ENCODE assay signal across 1 cellular context in the genomic region with DNA sequence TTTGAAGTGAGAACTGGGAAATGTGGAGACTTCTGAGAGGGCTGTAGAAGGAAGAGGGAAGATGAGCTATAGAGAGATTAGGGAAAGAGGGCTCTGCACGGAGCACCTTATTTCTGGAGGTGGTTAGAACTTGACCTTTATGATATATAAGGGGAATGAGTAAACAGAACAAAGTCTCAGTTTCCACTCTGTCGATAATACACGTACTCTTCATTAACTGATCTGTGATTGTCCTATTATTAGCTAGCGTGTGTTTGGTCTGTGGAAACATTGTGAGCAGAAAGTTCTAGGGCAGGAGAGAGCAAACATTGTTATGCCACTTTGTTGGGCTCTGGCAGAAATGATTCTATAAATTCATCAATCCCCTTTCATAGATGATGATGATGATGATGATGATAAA.
TF ChIP-seq lines count a peak whose summit lies in the region.

No MANE protein-coding gene starts in this region.

TF ChIP-seq in GM12878, 131 proteins besides CTCF, POLR2A, EP300 and RAD21 (continued from another document):
- TF ChIP-seq, protein P1, sequence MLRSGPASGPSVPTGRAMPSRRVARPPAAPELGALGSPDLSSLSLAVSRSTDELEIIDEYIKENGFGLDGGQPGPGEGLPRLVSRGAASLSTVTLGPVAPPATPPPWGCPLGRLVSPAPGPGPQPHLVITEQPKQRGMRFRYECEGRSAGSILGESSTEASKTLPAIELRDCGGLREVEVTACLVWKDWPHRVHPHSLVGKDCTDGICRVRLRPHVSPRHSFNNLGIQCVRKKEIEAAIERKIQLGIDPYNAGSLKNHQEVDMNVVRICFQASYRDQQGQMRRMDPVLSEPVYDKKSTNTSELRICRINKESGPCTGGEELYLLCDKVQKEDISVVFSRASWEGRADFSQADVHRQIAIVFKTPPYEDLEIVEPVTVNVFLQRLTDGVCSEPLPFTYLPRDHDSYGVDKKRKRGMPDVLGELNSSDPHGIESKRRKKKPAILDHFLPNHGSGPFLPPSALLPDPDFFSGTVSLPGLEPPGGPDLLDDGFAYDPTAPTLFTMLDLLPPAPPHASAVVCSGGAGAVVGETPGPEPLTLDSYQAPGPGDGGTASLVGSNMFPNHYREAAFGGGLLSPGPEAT (IDR thresholded peaks at IDR 0.05; ENCODE audit: low read depth), result peak; percentile 36; the same call in 1 of the 2 replicates
- TF ChIP-seq, protein P2, sequence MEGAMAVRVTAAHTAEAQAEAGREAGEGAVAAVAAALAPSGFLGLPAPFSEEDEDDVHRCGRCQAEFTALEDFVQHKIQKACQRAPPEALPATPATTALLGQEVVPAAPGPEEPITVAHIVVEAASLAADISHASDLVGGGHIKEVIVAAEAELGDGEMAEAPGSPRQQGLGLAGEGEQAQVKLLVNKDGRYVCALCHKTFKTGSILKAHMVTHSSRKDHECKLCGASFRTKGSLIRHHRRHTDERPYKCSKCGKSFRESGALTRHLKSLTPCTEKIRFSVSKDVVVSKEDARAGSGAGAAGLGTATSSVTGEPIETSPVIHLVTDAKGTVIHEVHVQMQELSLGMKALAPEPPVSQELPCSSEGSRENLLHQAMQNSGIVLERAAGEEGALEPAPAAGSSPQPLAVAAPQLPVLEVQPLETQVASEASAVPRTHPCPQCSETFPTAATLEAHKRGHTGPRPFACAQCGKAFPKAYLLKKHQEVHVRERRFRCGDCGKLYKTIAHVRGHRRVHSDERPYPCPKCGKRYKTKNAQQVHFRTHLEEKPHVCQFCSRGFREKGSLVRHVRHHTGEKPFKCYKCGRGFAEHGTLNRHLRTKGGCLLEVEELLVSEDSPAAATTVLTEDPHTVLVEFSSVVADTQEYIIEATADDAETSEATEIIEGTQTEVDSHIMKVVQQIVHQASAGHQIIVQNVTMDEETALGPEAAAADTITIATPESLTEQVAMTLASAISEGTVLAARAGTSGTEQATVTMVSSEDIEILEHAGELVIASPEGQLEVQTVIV (IDR thresholded peaks at IDR 0.05; ENCODE audit: borderline replicate concordance, partially characterized antibody), result no peak
- no peak for TF ChIP-seq NR2C2 (IDR thresholded peaks at IDR 0.05; ENCODE audit: borderline replicate concordance, control insufficient read depth, insufficient read length, low read depth)
- TF ChIP-seq, protein P3, sequence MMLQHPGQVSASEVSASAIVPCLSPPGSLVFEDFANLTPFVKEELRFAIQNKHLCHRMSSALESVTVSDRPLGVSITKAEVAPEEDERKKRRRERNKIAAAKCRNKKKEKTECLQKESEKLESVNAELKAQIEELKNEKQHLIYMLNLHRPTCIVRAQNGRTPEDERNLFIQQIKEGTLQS (IDR thresholded peaks at IDR 0.05; ENCODE audit: borderline replicate concordance, extremely low read depth, low read depth, low read length), result no peak
- TF ChIP-seq ZNF24 (IDR thresholded peaks at IDR 0.05), result 0 out of 2 replicates have a peak, but pooled peaks have one; percentile 43
- no peak for TF ChIP-seq PAX5 (IDR thresholded peaks at IDR 0.05; ENCODE audit: borderline replicate concordance, low read depth, low read length)
- 0 out of 4 replicates have a peak, but pooled peaks of 1 of the 2 experiments have one; percentile 20 for TF ChIP-seq IKZF2 (IDR thresholded peaks at IDR 0.05)
- TF ChIP-seq CHD4 (IDR thresholded peaks at IDR 0.05), result no peak
- no peak for TF ChIP-seq TCF7 (IDR thresholded peaks at IDR 0.05; ENCODE audit: borderline replicate concordance)
- no peak for TF ChIP-seq ESRRA (IDR thresholded peaks at IDR 0.05; ENCODE audit: low read length)
- TF ChIP-seq, protein P4, sequence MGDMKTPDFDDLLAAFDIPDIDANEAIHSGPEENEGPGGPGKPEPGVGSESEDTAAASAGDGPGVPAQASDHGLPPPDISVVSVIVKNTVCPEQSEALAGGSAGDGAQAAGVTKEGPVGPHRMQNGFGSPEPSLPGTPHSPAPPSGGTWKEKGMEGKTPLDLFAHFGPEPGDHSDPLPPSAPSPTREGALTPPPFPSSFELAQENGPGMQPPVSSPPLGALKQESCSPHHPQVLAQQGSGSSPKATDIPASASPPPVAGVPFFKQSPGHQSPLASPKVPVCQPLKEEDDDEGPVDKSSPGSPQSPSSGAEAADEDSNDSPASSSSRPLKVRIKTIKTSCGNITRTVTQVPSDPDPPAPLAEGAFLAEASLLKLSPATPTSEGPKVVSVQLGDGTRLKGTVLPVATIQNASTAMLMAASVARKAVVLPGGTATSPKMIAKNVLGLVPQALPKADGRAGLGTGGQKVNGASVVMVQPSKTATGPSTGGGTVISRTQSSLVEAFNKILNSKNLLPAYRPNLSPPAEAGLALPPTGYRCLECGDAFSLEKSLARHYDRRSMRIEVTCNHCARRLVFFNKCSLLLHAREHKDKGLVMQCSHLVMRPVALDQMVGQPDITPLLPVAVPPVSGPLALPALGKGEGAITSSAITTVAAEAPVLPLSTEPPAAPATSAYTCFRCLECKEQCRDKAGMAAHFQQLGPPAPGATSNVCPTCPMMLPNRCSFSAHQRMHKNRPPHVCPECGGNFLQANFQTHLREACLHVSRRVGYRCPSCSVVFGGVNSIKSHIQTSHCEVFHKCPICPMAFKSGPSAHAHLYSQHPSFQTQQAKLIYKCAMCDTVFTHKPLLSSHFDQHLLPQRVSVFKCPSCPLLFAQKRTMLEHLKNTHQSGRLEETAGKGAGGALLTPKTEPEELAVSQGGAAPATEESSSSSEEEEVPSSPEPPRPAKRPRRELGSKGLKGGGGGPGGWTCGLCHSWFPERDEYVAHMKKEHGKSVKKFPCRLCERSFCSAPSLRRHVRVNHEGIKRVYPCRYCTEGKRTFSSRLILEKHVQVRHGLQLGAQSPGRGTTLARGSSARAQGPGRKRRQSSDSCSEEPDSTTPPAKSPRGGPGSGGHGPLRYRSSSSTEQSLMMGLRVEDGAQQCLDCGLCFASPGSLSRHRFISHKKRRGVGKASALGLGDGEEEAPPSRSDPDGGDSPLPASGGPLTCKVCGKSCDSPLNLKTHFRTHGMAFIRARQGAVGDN (IDR thresholded peaks at IDR 0.05), result 0 out of 2 replicates have a peak, but pooled peaks have one; percentile 22
- 0 out of 2 replicates have a peak, but pooled peaks have one; percentile 18 for TF ChIP-seq NR2F1 (conservative IDR thresholded peaks at IDR 0.05)
TF ChIP-seq in GM12878: peak in this region for 5.
